In the genomic region with DNA sequence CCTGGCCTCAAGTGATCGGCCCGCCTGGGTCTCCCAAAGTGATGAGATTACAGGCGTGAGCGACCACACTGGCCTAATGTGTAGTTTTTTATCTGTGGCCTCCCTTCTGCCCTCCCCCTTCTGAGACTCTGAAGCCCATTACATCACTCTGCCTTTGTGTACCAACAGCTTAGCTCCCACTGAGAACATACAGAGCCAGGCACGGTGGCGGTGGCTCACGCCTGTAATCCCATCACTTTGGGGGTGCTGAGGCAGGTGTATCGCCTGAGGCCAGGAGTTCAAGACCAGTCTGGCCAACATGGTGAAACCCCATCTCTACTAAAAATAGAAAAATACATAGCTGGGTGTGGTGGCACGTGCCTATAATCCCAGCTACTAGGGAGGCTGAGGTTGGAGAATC, we compare ENCODE assay signal across 35 cellular contexts. TPM values are rescaled to one million over a fixed set of nuclear protein-coding genes. Genes with fewer than 3 reads are reported as not detected.
"Had no signal": no experiment of that assay in that cellular context is flagged by ENCODE, and none has a peak within 500 bp of the region (broad histone marks: within the 10 kb centered on the region; RNA-seq: fewer than 3 reads in every experiment).

No MANE protein-coding gene starts in this region.

- ATAC-seq: activated CD8-positive, alpha-beta memory T cell treated with anti-CD3 and anti-CD28 coated beads, Interleukin-2, amount 10 ng/mL, durations not matched to agents 7 days and 5 days; activated T-cell treated with anti-CD3 and anti-CD28 coated beads, Interleukin-2, amount 50 U/mL, for 72 hours; activated T-helper 17 cell treated with anti-CD3 and anti-CD28 coated beads, Interleukin-2, amount 50 U/mL, for 72 hours; K562; Panc1 had no signal

- H3K9me3 Mint-ChIP-seq: activated CD4-positive, alpha-beta memory T cell treated with anti-CD3 and anti-CD28 coated beads, Interleukin-2, amount 10 ng/mL, durations not matched to agents 7 days and 5 days; activated naive CD8-positive, alpha-beta T cell treated with anti-CD3 and anti-CD28 coated beads for 36 hours; activated T-cell treated with anti-CD3 and anti-CD28 coated beads, Interleukin-2, amount 50 U/mL, for 72 hours; activated T-helper 17 cell treated with anti-CD3 and anti-CD28 coated beads, Interleukin-2, amount 50 U/mL, for 72 hours had no signal

- H3K36me3 Mint-ChIP-seq: activated naive CD8-positive, alpha-beta T cell treated with anti-CD3 and anti-CD28 coated beads for 36 hours had no signal

- H3K27ac ChIP-seq: ascending aorta, cardiac muscle cell, SJCRH30, SK-N-MC, WERI-Rb-1 had no signal

- H3K4me1 ChIP-seq: ascending aorta, SJCRH30 had no signal

- H3K27me3 ChIP-seq: ascending aorta, cardiac muscle cell, SJCRH30 had no signal

- H3K4me3 Mint-ChIP-seq: activated CD4-positive, alpha-beta memory T cell treated with anti-CD3 and anti-CD28 coated beads, Interleukin-2, amount 10 ng/mL, durations not matched to agents 7 days and 5 days; activated CD8-positive, alpha-beta memory T cell treated with anti-CD3 and anti-CD28 coated beads, Interleukin-2, amount 10 ng/mL, durations not matched to agents 7 days and 5 days; activated naive CD8-positive, alpha-beta T cell treated with anti-CD3 and anti-CD28 coated beads for 36 hours; activated T-cell treated with anti-CD3 and anti-CD28 coated beads, Interleukin-2, amount 50 U/mL, for 72 hours; activated T-helper 17 cell treated with anti-CD3 and anti-CD28 coated beads, Interleukin-2, amount 50 U/mL, for 72 hours had no signal

- H3K36me3 ChIP-seq: ascending aorta, cardiac muscle cell, SJCRH30, WERI-Rb-1 had no signal

- H3K27me3 Mint-ChIP-seq: activated CD8-positive, alpha-beta memory T cell treated with anti-CD3 and anti-CD28 coated beads, Interleukin-2, amount 10 ng/mL, durations not matched to agents 7 days and 5 days had no signal

- H3K9me3 ChIP-seq: ascending aorta, SJCRH30 had no signal

- H3K4me1 Mint-ChIP-seq: activated T-helper 17 cell treated with anti-CD3 and anti-CD28 coated beads, Interleukin-2, amount 50 U/mL, for 72 hours had no signal

- DNase-seq: activated CD4-positive, alpha-beta memory T cell treated with anti-CD3 and anti-CD28 coated beads, Interleukin-2, amount 10 ng/mL, durations not matched to agents 7 days and 5 days; activated CD4-positive, alpha-beta T cell treated with anti-CD3 and anti-CD28 coated beads for 1 hour; activated CD4-positive, alpha-beta T cell treated with anti-CD3 and anti-CD28 coated beads for 48 hours; activated CD4-positive, CD25-positive, alpha-beta regulatory T cell; activated CD8-positive, alpha-beta memory T cell treated with anti-CD3 and anti-CD28 coated beads for 24 hours; activated CD8-positive, alpha-beta memory T cell treated with anti-CD3 and anti-CD28 coated beads, Interleukin-2, amount 10 ng/mL, durations not matched to agents 7 days and 5 days; activated CD8-positive, alpha-beta memory T cell treated with anti-CD3 and anti-CD28 coated beads, Interleukin-2, amount 50 U/mL, for 48 hours; activated effector memory CD4-positive, alpha-beta T cell treated with anti-CD3 and anti-CD28 coated beads, Interleukin-2, amount 50 U/mL, for 16 hours; activated naive CD4-positive, alpha-beta T cell; activated naive CD4-positive, alpha-beta T cell treated with anti-CD3 and anti-CD28 coated beads, Interleukin-2, amount 50 U/mL, for 16 hours; activated naive CD8-positive, alpha-beta T cell treated with anti-CD3 and anti-CD28 coated beads for 36 hours; activated T-cell treated with anti-CD3 and anti-CD28 coated beads, Interleukin-2, amount 50 U/mL, for 72 hours; amniotic stem cell; NCI-H1092 treated with DMSO at 0.1 percent for 48 hours; NCI-H1417; NCI-H1694; NCI-H1930; NCI-H2081 treated with DMSO at 0.1 percent for 48 hours; NCI-H226; NCI-H446 treated with DMSO at 0.1 percent for 48 hours; NCI-H524; SHP77; SJCRH30; T1000; WERI-Rb-1 had no signal

- H3K4me3 ChIP-seq: ascending aorta, cardiac muscle cell, K562, SJCRH30, SK-N-MC had no signal

- H3K27ac Mint-ChIP-seq: activated CD4-positive, alpha-beta memory T cell treated with anti-CD3 and anti-CD28 coated beads, Interleukin-2, amount 10 ng/mL, durations not matched to agents 7 days and 5 days; activated CD8-positive, alpha-beta memory T cell treated with anti-CD3 and anti-CD28 coated beads, Interleukin-2, amount 10 ng/mL, durations not matched to agents 7 days and 5 days; activated naive CD8-positive, alpha-beta T cell treated with anti-CD3 and anti-CD28 coated beads for 36 hours; activated T-cell treated with anti-CD3 and anti-CD28 coated beads, Interleukin-2, amount 50 U/mL, for 72 hours; activated T-helper 17 cell treated with anti-CD3 and anti-CD28 coated beads, Interleukin-2, amount 50 U/mL, for 72 hours had no signal

RNA-seq across cellular contexts. Expression of a gene that starts 12.6 kb away (rescaled TPM):
- total RNA-seq: activated CD4-positive, alpha-beta memory T cell treated with anti-CD3 and anti-CD28 coated beads, Interleukin-2, amount 10 ng/mL, durations not matched to agents 7 days and 5 days; activated T-helper 17 cell treated with anti-CD3 and anti-CD28 coated beads, Interleukin-2, amount 50 U/mL, for 72 hours; ascending aorta; cardiac muscle cell; M059J; RPMI7951; SJCRH30; T-helper 1 cell treated with Interleukin-12 subunit alpha and Interleukin-12 subunit beta and Interleukin-4 antibody, amounts not matched to agents 30 ng/mL and 1 ng/mL, for 36 hours; T-helper 2 cell treated with Interferon-gamma antibody and Interleukin-4, amounts not matched to agents 100 ng/mL and 5 ng/mL, for 36 hours had no signal
- polyA plus RNA-seq: cardiac muscle cell had no signal

RNA-seq across cellular contexts. Expression of a gene that starts 28.8 kb away (rescaled TPM):
- total RNA-seq: activated CD4-positive, alpha-beta memory T cell treated with anti-CD3 and anti-CD28 coated beads, Interleukin-2, amount 10 ng/mL, durations not matched to agents 7 days and 5 days; activated CD8-positive, alpha-beta memory T cell treated with anti-CD3 and anti-CD28 coated beads, Interleukin-2, amount 10 ng/mL, durations not matched to agents 7 days and 5 days; activated naive CD8-positive, alpha-beta T cell treated with anti-CD3 and anti-CD28 coated beads for 36 hours; activated T-cell treated with anti-CD3 and anti-CD28 coated beads, Interleukin-2, amount 50 U/mL, for 72 hours; activated T-helper 17 cell treated with anti-CD3 and anti-CD28 coated beads, Interleukin-2, amount 50 U/mL, for 72 hours; ascending aorta; M059J; RPMI7951; T-helper 2 cell treated with Interferon-gamma antibody and Interleukin-4, amounts not matched to agents 100 ng/mL and 5 ng/mL, for 36 hours had no signal

RNA-seq across cellular contexts. Expression of a gene that starts 44.5 kb away (rescaled TPM):
- total RNA-seq: activated CD4-positive, alpha-beta memory T cell treated with anti-CD3 and anti-CD28 coated beads, Interleukin-2, amount 10 ng/mL, durations not matched to agents 7 days and 5 days; activated CD8-positive, alpha-beta memory T cell treated with anti-CD3 and anti-CD28 coated beads, Interleukin-2, amount 10 ng/mL, durations not matched to agents 7 days and 5 days; activated naive CD8-positive, alpha-beta T cell treated with anti-CD3 and anti-CD28 coated beads for 36 hours; activated T-cell treated with anti-CD3 and anti-CD28 coated beads, Interleukin-2, amount 50 U/mL, for 72 hours; activated T-helper 17 cell treated with anti-CD3 and anti-CD28 coated beads, Interleukin-2, amount 50 U/mL, for 72 hours; ascending aorta; cardiac muscle cell; K562; M059J; RPMI7951; SJCRH30; T-helper 1 cell treated with Interleukin-12 subunit alpha and Interleukin-12 subunit beta and Interleukin-4 antibody, amounts not matched to agents 30 ng/mL and 1 ng/mL, for 36 hours; T-helper 2 cell treated with Interferon-gamma antibody and Interleukin-4, amounts not matched to agents 100 ng/mL and 5 ng/mL, for 36 hours had no signal
- polyA plus RNA-seq: cardiac muscle cell, K562 had no signal

RNA-seq across cellular contexts. Expression of a gene that starts 47.7 kb away (rescaled TPM):
- total RNA-seq: ascending aorta, M059J, SJCRH30 had no signal
